Comparison of ENCODE assay signal across 8 cellular contexts in the genomic region with DNA sequence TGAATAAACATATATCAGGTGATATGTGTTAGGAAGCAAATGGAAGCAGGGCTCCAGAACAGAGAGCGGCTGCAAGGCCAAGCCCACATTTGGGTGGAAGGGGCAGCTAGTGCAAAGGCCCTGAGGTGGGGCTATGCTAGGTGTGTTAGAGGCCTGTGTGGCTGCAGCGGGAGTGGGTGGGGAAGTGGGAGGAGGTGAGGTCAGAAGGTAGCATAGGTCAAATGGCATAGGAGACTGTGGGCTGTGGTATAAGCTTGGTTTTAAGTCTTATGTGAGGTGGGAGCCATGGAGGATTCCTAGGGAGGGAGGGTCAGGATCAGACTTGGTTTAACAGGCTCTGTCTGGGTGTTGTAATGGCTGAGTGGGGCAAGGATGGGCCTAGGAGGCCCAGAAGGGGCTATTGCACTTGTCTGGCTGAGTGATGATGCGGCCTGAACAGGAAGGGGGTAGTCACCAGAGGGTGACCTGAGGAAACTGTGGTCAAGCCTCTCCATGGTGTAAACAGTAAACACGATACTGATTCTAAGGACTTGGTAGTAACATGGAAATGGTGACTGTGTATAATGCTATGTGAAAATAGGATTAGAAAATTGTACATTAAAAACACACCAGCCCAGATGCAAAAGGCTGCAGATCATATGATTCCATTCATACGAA. TPM values are rescaled to one million over a fixed set of nuclear protein-coding genes. Genes with fewer than 3 reads are reported as not detected.
DNase-seq lines count a peak whose midpoint lies in the region; ATAC-seq and TF ChIP-seq lines count a peak whose summit lies in the region.

No MANE protein-coding gene starts in this region.

- H3K4me3 Mint-ChIP-seq in type B pancreatic cell = peak overlapping the region; percentile 58

- TF ChIP-seq CTCF in fibroblast of pulmonary artery (IDR thresholded peaks at IDR 0.05; ENCODE audit: low read length, missing control alignments) = no peak
- TF ChIP-seq CTCF in type B pancreatic cell (conservative IDR thresholded peaks at IDR 0.05) = no peak

- ATAC-seq in activated CD4-positive, CD25-positive, alpha-beta regulatory T cell treated with anti-CD3 and anti-CD28 coated beads, Interleukin-2, amount 50 U/mL, for 24 hours = peak; percentile 41 to 54
- peak; percentile 70 for ATAC-seq in HG02763 (IDR thresholded peaks at IDR 0.05; ENCODE audit: unreplicated experiment)

- no peaks in the 10 kb centered on the region for H3K9me3 Mint-ChIP-seq in type B pancreatic cell

- H3K27ac Mint-ChIP-seq in type B pancreatic cell = peak overlapping the region; percentile 93

- H3K27ac ChIP-seq in SJCRH30 = peak overlapping the region; percentile 17; the same call in 1 of the 2 replicates

- peaks cover 51% of the 10 kb centered on the region for H3K4me1 ChIP-seq in SJCRH30

- H3K4me3 ChIP-seq in SJCRH30 = no peak overlapping the region
- H3K4me3 ChIP-seq in fibroblast of pulmonary artery (replicated peaks; ENCODE audit: low read depth, low read length) = no peak overlapping the region

- H3K9me3 ChIP-seq in SJCRH30 (replicated peaks) = no peaks in the 10 kb centered on the region

- H3K36me3 ChIP-seq in SJCRH30 = no peaks in the 10 kb centered on the region

- H3K4me1 Mint-ChIP-seq in type B pancreatic cell (ENCODE audit: unreplicated experiment) = peaks cover 46% of the 10 kb centered on the region

- H3K36me3 Mint-ChIP-seq in type B pancreatic cell = peaks cover 3% of the 10 kb centered on the region

- H3K27me3 Mint-ChIP-seq in type B pancreatic cell = no peaks in the 10 kb centered on the region

- H3K27me3 ChIP-seq in SJCRH30 = no peaks in the 10 kb centered on the region

- no peak for DNase-seq in activated CD4-positive, CD25-positive, alpha-beta regulatory T cell (lab: John Stamatoyannopoulos, UW)
- DNase-seq in SJCRH30 (no peak), fibroblast of pulmonary artery (ENCODE audit: low read depth) (peak; percentile 94), type B pancreatic cell (ENCODE audit: extremely low spot score, unreplicated experiment) (no peak), NCI-H524 treated with DMSO at 0.1 percent for 48 hours (lab: John Stamatoyannopoulos, UW) (no peak)
- no peak for DNase-seq in stimulated activated CD4-positive, alpha-beta T cell treated with anti-CD3 and anti-CD28 coated beads, Interleukin-15, amount 100 ng/mL, for 24 hours

RNA-seq across cellular contexts. Expression of gene RAI1, which starts 31.1 kb away (rescaled TPM):
- 63.6 and 72.2 TPM in 2 replicates for total RNA-seq in SJCRH30 (2014; rRNA removed; shearing (Covaris generic))
- 61.1 and 61.3 TPM in 2 replicates for total RNA-seq in type B pancreatic cell (ENCODE audit: low replicate concordance)
